Comparison of ENCODE assay signal across 8 cellular contexts in the genomic region with DNA sequence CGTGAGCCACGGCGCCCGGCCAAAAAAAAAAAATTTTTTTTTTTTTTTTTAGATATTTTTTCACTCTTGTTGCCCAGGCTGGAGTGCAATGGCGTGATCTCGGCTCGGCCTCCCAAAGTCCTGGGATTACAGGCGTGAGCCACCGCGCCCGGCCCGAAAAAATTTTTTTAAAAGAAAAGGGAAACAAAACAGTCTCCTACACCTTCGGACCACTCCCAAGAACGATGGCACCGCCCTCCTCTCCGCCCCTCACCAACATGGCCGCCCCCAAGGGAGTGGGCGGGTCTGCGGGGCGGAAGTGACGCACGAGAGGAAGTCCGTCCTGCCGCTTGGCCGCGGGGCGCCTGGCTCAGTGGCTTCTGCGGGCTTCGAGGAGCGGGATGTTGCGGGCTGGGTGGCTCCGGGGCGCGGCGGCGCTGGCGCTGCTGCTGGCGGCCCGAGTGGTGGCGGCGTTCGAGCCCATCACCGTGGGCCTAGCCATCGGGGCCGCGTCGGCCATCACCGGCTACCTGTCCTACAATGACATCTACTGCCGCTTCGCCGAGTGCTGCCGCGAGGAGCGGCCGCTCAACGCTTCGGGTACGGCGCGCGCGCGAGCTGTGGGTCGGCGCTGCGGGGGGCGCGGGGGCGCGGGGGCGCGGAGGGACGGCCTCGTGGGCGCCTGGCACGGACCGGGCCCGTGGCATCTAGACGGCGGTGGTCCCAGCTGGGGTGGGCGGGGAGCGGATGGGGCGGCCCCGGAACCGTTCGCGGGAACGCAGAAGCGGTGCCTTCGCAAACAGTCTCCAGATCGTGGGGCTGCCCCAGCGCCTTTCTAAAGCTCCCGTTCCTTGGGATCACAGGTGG. TPM values are rescaled to one million over a fixed set of nuclear protein-coding genes. Genes with fewer than 3 reads are reported as not detected.
DNase-seq lines count a peak whose midpoint lies in the region; ATAC-seq lines count a peak whose summit lies in the region.

A gene with protein sequence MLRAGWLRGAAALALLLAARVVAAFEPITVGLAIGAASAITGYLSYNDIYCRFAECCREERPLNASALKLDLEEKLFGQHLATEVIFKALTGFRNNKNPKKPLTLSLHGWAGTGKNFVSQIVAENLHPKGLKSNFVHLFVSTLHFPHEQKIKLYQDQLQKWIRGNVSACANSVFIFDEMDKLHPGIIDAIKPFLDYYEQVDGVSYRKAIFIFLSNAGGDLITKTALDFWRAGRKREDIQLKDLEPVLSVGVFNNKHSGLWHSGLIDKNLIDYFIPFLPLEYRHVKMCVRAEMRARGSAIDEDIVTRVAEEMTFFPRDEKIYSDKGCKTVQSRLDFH (plus strand): TSS at position 352 of the 846 bp plus-strand sequence. CDS start 29 bp downstream, at position 381.

- H3K4me3 Mint-ChIP-seq in effector memory CD8-positive, alpha-beta T cell: peak within 1 kb of the TSS; percentile 90 to 92
- H3K4me3 Mint-ChIP-seq in memory B cell: peak within 1 kb of the TSS; percentile 96

- H3K27me3 Mint-ChIP-seq in effector memory CD8-positive, alpha-beta T cell: no peaks in the 10 kb centered on the region
- H3K27me3 Mint-ChIP-seq in memory B cell: no peaks in the 10 kb centered on the region

- peaks cover 18 to 20% of the 10 kb centered on the region in 2 donors for H3K4me1 Mint-ChIP-seq in effector memory CD8-positive, alpha-beta T cell (ENCODE audit: low read depth in 2 of 2)
- H3K4me1 Mint-ChIP-seq in memory B cell: peaks cover 5% of the 10 kb centered on the region

- peak within 1 kb of the TSS; percentile 87 to 94 for H3K27ac Mint-ChIP-seq in effector memory CD8-positive, alpha-beta T cell
- peak within 1 kb of the TSS; percentile 75 for H3K27ac Mint-ChIP-seq in memory B cell

- peaks cover 41% of the 10 kb centered on the region for H3K36me3 Mint-ChIP-seq in effector memory CD8-positive, alpha-beta T cell (ENCODE audit: insufficient read depth)
- H3K36me3 Mint-ChIP-seq in memory B cell: no peaks in the 10 kb centered on the region

- DNase-seq in CMK (ENCODE audit: low read depth) (peak; percentile 86), HT1080 (ENCODE audit: low read depth) (peak; percentile 93), NOMO-1 (lab: John Stamatoyannopoulos, UW; ENCODE audit: unreplicated experiment in 2 of 2) (peak; percentile 76 to 86), memory B cell (ENCODE audit: low spot score in 2 of 2) (peak; percentile 95 to 99)
- peak; percentile 89 to 92 for DNase-seq in activated CD8-positive, alpha-beta memory T cell treated with anti-CD3 and anti-CD28 coated beads for 4 hours (ENCODE audit: low read depth in 2 of 2)
- peak; percentile 94 to 98 (median 94) for DNase-seq in effector memory CD8-positive, alpha-beta T cell
- peak; percentile 88 for DNase-seq in stimulated activated CD8-positive, alpha-beta memory T cell treated with anti-CD3 and anti-CD28 coated beads, Interleukin-12 subunit alpha, Interleukin-12 subunit beta, amount 100 ng/mL, for 1 hour (ENCODE audit: low read depth)

- no peaks in the 10 kb centered on the region for H3K9me3 Mint-ChIP-seq in effector memory CD8-positive, alpha-beta T cell
- H3K9me3 Mint-ChIP-seq in memory B cell: no peaks in the 10 kb centered on the region

- peak; percentile 82 for ATAC-seq in GM21360 (IDR thresholded peaks at IDR 0.05; ENCODE audit: unreplicated experiment)
- peak; percentile 93 for ATAC-seq in effector memory CD8-positive, alpha-beta T cell (replicated peaks)
- peak; percentile 95 for ATAC-seq in memory B cell (ENCODE audit: low read depth)

RNA-seq across cellular contexts. Expression of the gene that starts here (rescaled TPM):
- 34.3 and 39.1 TPM in 2 replicates for total RNA-seq in HT1080 (2014; rRNA removed; shearing (Covaris generic))
- 39.4 and 39.9 TPM in 2 replicates for polyA plus RNA-seq in HT1080 (2015; cell fraction: cytosol; rRNA removed)
- 45.1 and 48.2 TPM in 2 replicates for polyA plus RNA-seq in HT1080 (2015; cell fraction: nucleus; rRNA removed)

Comparison
In these comparisons a context has a peak if more than half of its experiments do, and no peak if none do; other contexts are left out.
1. Peak in every context shown above with its lines: DNase-seq and ATAC-seq.